In the genomic region with DNA sequence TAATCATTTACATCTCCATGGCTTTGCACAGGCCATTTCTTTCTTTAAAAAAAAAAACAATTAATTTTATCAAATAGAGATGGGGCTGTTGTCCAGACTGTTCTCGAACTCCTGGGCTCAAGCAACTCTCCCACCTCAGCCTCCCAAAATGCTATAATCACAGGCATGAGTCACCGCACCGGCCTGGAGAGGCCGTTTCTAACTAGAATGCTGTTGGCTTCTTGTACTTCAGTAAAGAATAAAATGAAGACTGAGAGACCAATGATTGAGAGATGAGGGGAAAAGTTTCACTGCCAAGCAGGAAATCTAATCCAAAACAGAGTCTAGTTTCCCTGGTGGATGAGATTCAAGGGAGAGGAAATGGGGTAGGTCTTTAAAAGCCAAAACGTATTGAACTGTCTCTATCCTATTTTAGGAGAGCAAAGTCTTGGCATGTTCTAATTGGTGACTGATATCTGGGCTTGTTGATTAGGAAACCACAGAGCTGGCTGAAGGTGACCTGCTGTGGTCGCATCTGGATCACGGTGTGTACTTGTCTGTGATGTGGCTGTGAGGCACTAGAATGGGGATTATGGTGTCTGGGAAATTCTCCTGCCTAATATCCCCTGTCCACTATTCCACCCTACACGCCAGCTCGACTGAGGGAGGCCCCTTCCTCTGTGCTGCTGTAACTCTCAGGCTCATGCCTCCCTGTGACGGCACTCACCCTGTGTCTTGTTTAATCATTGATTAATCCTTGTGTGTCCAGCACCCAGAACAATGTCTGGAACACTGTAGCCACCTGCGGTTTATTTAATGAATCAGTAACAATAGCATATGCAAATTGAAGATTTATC, we compare ENCODE assay signal across 14 cellular contexts. TPM values are rescaled to one million over a fixed set of nuclear protein-coding genes. Genes with fewer than 3 reads are reported as not detected.
DNase-seq lines count a peak whose midpoint lies in the region; ATAC-seq, FAIRE-seq and TF ChIP-seq lines count a peak whose summit lies in the region.
"Had no signal": no experiment of that assay in that cellular context is flagged by ENCODE, and none has a peak within 500 bp of the region (broad histone marks: within the 10 kb centered on the region; RNA-seq: fewer than 3 reads in every experiment).

No MANE protein-coding gene starts in this region.

- H3K27me3 ChIP-seq in H9 (ENCODE audit: insufficient read depth, low read length) = no peaks in the 10 kb centered on the region
- H3K27me3 ChIP-seq in small intestine (ENCODE audit: control insufficient read depth in 2 of 2, insufficient read depth in 2 of 2, low read length in 2 of 2) = no peaks in the 10 kb centered on the region
- H3K27me3 ChIP-seq in CD8-positive, alpha-beta T cell (ENCODE audit: insufficient read depth, low read length) = no peaks in the 10 kb centered on the region
- H3K27me3 ChIP-seq: left lung, neutrophil had no signal

- H3K79me2 ChIP-seq in H9 (ENCODE audit: insufficient read depth, low read length) = no peaks in the 10 kb centered on the region

- no peak overlapping the region for H3K18ac ChIP-seq in H9 (ENCODE audit: insufficient read length, low read depth, low read length)

- H3K36me3 ChIP-seq in small intestine (ENCODE audit: control insufficient read depth in 2 of 2, insufficient read depth in 2 of 2, low read length in 2 of 2) = no peaks in the 10 kb centered on the region
- no peaks in the 10 kb centered on the region for H3K36me3 ChIP-seq in CD8-positive, alpha-beta T cell (ENCODE audit: insufficient read depth, low read length)
- H3K36me3 ChIP-seq: left lung, neutrophil had no signal

- no peak overlapping the region for H2BK5ac ChIP-seq in H9 (ENCODE audit: insufficient read length, low read length)

- H3K4me1 ChIP-seq in H9 (ENCODE audit: insufficient read depth, low read length) = peaks cover 5% of the 10 kb centered on the region; the same call in 1 of the 2 replicates
- H3K4me1 ChIP-seq in small intestine (ENCODE audit: control insufficient read depth in 2 of 2, insufficient read depth in 1 of 2, low read depth in 1 of 2, low read length in 1 of 2) = no peaks in the 10 kb centered on the region
- H3K4me1 ChIP-seq in CD8-positive, alpha-beta T cell (ENCODE audit: insufficient read depth, low read length) = no peaks in the 10 kb centered on the region
- H3K4me1 ChIP-seq: Caco-2, left lung had no signal

- WGBS in H9 (ENCODE audit: extremely low coverage, insufficient read length, low lambda C conversion rate) = no CpG with 5 or more reads among the region's 11 CpGs
- 21 to 50% (median 26%) methylated on average over 11 of the region's 11 CpGs for WGBS in small intestine, 3 donors

- H2BK15ac ChIP-seq in H9 (ENCODE audit: low read depth, low read length) = no peak overlapping the region

- H3K23me2 ChIP-seq in H9 (ENCODE audit: insufficient read length, low read depth, low read length, poor library complexity, severe bottlenecking) = no peaks in the 10 kb centered on the region

- H4K20me1 ChIP-seq in H9 (ENCODE audit: control insufficient read depth, insufficient read depth, insufficient read length) = no peaks in the 10 kb centered on the region

- no peak overlapping the region for H2BK120ac ChIP-seq in H9 (ENCODE audit: low read depth, low read length, poor library complexity, severe bottlenecking)

- no peak overlapping the region for H2BK20ac ChIP-seq in H9 (ENCODE audit: low read depth, low read length, poor library complexity, severe bottlenecking)

- POLR2A ChIA-PET in CD8-positive, alpha-beta T cell (lab: Charles Lee) = no interaction called here

- no peak overlapping the region for H3T11ph ChIP-seq in H9 (ENCODE audit: low read length)

- H3K27ac ChIP-seq in H9 (ENCODE audit: insufficient read length, low read depth, low read length) = no peak overlapping the region
- H3K27ac ChIP-seq in small intestine (ENCODE audit: low read depth in 1 of 2, low read length in 1 of 2) = no peak overlapping the region
- H3K27ac ChIP-seq in CD8-positive, alpha-beta T cell (ENCODE audit: low read depth, low read length) = no peak overlapping the region
- H3K27ac ChIP-seq: left lung, neutrophil had no signal

- no peak overlapping the region for H4K8ac ChIP-seq in H9 (replicated peaks; ENCODE audit: insufficient read length, low read depth, low read length)

- no peak overlapping the region for H3K4ac ChIP-seq in H9 (ENCODE audit: low read depth, low read length)

- no peak for TF ChIP-seq CTCF in H9 (conservative IDR thresholded peaks at IDR 0.05)
- TF ChIP-seq CTCF in fibroblast of pulmonary artery (IDR thresholded peaks at IDR 0.05; ENCODE audit: low read length, missing control alignments) = no peak
- TF ChIP-seq CTCF in CD8-positive, alpha-beta T cell (IDR thresholded peaks at IDR 0.05) = no peak

- no peak overlapping the region for H3K9ac ChIP-seq in H9 (ENCODE audit: extremely low read depth, insufficient read length, low read length)

- H2AK5ac ChIP-seq in H9 (ENCODE audit: insufficient read length, low read length) = no peak overlapping the region

- no peak overlapping the region; a peak in 2 of 7 replicates for H3K27ac Mint-ChIP-seq in H9
- no peak overlapping the region for H3K27ac Mint-ChIP-seq in CD8-positive, alpha-beta T cell
- H3K27ac Mint-ChIP-seq: activated T-helper 1 cell treated with anti-CD3 and anti-CD28 coated beads, Interleukin-12 subunit alpha, Interleukin-12 subunit beta, Interleukin-2, Interleukin-4 antibody, amounts not matched to agents 30 ng/mL and 10 ng/mL and 1 ng/mL, durations not matched to agents 14 hours and 24 hours and 36 hours; stimulated activated naive CD8-positive, alpha-beta T cell treated with anti-CD3 and anti-CD28 coated beads, Interleukin-15, Interleukin-2, amounts not matched to agents 100 ng/mL and 50 ng/mL, for 24 hours had no signal

- no peaks in the 10 kb centered on the region for H3K9me3 Mint-ChIP-seq in H9
- H3K9me3 Mint-ChIP-seq in CD8-positive, alpha-beta T cell = no peaks in the 10 kb centered on the region
- H3K9me3 Mint-ChIP-seq: activated T-helper 1 cell treated with anti-CD3 and anti-CD28 coated beads, Interleukin-12 subunit alpha, Interleukin-12 subunit beta, Interleukin-2, Interleukin-4 antibody, amounts not matched to agents 30 ng/mL and 10 ng/mL and 1 ng/mL, durations not matched to agents 14 hours and 24 hours and 36 hours; stimulated activated naive CD8-positive, alpha-beta T cell treated with anti-CD3 and anti-CD28 coated beads, Interleukin-15, Interleukin-2, amounts not matched to agents 100 ng/mL and 50 ng/mL, for 24 hours had no signal

- H3K9me3 ChIP-seq in H9 (ENCODE audit: control insufficient read depth, low read depth, low read length) (no peaks in the 10 kb centered on the region), small intestine (ENCODE audit: control insufficient read depth, low read depth) (no peaks in the 10 kb centered on the region)
- no peaks in the 10 kb centered on the region for H3K9me3 ChIP-seq in CD8-positive, alpha-beta T cell (ENCODE audit: low read length)
- H3K9me3 ChIP-seq: Caco-2, left lung, neutrophil had no signal

- peak; percentile 74 for ATAC-seq in SK-N-SH treated with all-trans-retinoic acid at 6 μM for 48 hours
- no peak for ATAC-seq in GM18517 (IDR thresholded peaks at IDR 0.05; ENCODE audit: unreplicated experiment)
- no peak for ATAC-seq in CD8-positive, alpha-beta T cell
- ATAC-seq: left lung had no signal

- no peak overlapping the region for H3K4me3 Mint-ChIP-seq in H9
- H3K4me3 Mint-ChIP-seq in CD8-positive, alpha-beta T cell = no peak overlapping the region
- H3K4me3 Mint-ChIP-seq: activated T-helper 1 cell treated with anti-CD3 and anti-CD28 coated beads, Interleukin-12 subunit alpha, Interleukin-12 subunit beta, Interleukin-2, Interleukin-4 antibody, amounts not matched to agents 30 ng/mL and 10 ng/mL and 1 ng/mL, durations not matched to agents 14 hours and 24 hours and 36 hours; stimulated activated naive CD8-positive, alpha-beta T cell treated with anti-CD3 and anti-CD28 coated beads, Interleukin-15, Interleukin-2, amounts not matched to agents 100 ng/mL and 50 ng/mL, for 24 hours had no signal

- no peak overlapping the region for H3K4me2 ChIP-seq in H9 (ENCODE audit: insufficient read depth, insufficient read length, low read length)

- no peak overlapping the region for H3K56ac ChIP-seq in H9 (ENCODE audit: insufficient read length, low read depth, low read length)

- no peak overlapping the region for H2BK12ac ChIP-seq in H9 (ENCODE audit: insufficient read length, low read depth, low read length)

- H3K4me3 ChIP-seq in fibroblast of pulmonary artery (replicated peaks; ENCODE audit: low read depth, low read length) = no peak overlapping the region
- H3K4me3 ChIP-seq in small intestine (ENCODE audit: low read depth in 1 of 2, low read length in 2 of 2) = no peak overlapping the region
- H3K4me3 ChIP-seq in CD8-positive, alpha-beta T cell (ENCODE audit: low read depth, low read length) = no peak overlapping the region
- H3K4me3 ChIP-seq: left lung had no signal

- CTCF ChIA-PET in CD8-positive, alpha-beta T cell (lab: Charles Lee) = no interaction called here

- intact Hi-C loops in CD8-positive, alpha-beta T cell (cut with DNase I, micrococcal nuclease) = no loop called here

- H4K5ac ChIP-seq in H9 (ENCODE audit: insufficient read length, low read depth, low read length) = no peak overlapping the region

- peaks cover 36 to 39% of the 10 kb centered on the region in 2 experiments for H3K4me1 Mint-ChIP-seq in H9
- H3K4me1 Mint-ChIP-seq in CD8-positive, alpha-beta T cell (ENCODE audit: low read depth) = no peaks in the 10 kb centered on the region

- no peaks in the 10 kb centered on the region for H3K79me1 ChIP-seq in H9 (ENCODE audit: insufficient read depth, low read depth, low read length, poor library complexity, severe bottlenecking)

- H4K91ac ChIP-seq in H9 (ENCODE audit: insufficient read length, low read depth, low read length) = no peak overlapping the region

- no peaks in the 10 kb centered on the region for H3K36me3 Mint-ChIP-seq in H9 (ENCODE audit: insufficient read depth in 1 of 3, low read depth in 3 of 3)
- H3K36me3 Mint-ChIP-seq in CD8-positive, alpha-beta T cell = no peaks in the 10 kb centered on the region

- H3K14ac ChIP-seq in H9 (ENCODE audit: insufficient read depth, low read length) = peak overlapping the region; percentile 20; the same call in 1 of the 2 replicates

- no peak for FAIRE-seq in small intestine (lab: Jason Lieb, UNC)

- DNase-seq in H9 (no peak), fibroblast of pulmonary artery (ENCODE audit: low read depth) (peak; percentile 44), small intestine (peak; percentile 56)
- DNase-seq in activated CD4-positive, alpha-beta T cell treated with anti-CD3 and anti-CD28 coated beads for 1 hour = no peak
- no peak for DNase-seq in CD8-positive, alpha-beta T cell
- DNase-seq: Caco-2, left lung, NCI-H1092, NCI-H526 treated with DMSO at 0.1 percent for 48 hours had no signal

- no peak overlapping the region for H2AFZ ChIP-seq in H9 (ENCODE audit: low read length)

- no peak overlapping the region for H3K23ac ChIP-seq in H9 (ENCODE audit: insufficient read length, low read depth, low read length)

- H3K27me3 Mint-ChIP-seq in H9 (ENCODE audit: low read depth) = no peaks in the 10 kb centered on the region; the same call in 1 of the 2 replicates
- no peaks in the 10 kb centered on the region for H3K27me3 Mint-ChIP-seq in CD8-positive, alpha-beta T cell (ENCODE audit: low read depth)
- H3K27me3 Mint-ChIP-seq: stimulated activated naive CD8-positive, alpha-beta T cell treated with anti-CD3 and anti-CD28 coated beads, Interleukin-15, Interleukin-2, amounts not matched to agents 100 ng/mL and 50 ng/mL, for 24 hours had no signal

RNA-seq across cellular contexts. Expression of a gene that starts 15.1 kb away (rescaled TPM):
- total RNA-seq in H9 (2021) = 28.9 and 29.0 TPM in 2 replicates
- 10 to 100 TPM; 17.8 to 22.7 (median 21.5) TPM for polyA plus RNA-seq in small intestine
- total RNA-seq in CD8-positive, alpha-beta T cell = under 1 TPM; 0.22 to 0.43 TPM

Comparison
In these comparisons a context has a peak if more than half of its experiments do, and no peak if none do; other contexts are left out.
1. DNase-seq: peak in fibroblast of pulmonary artery (single experiment) and small intestine (single experiment); none in H9 (single experiment), activated CD4-positive, alpha-beta T cell treated with anti-CD3 and anti-CD28 coated beads for 1 hour (single experiment) and CD8-positive, alpha-beta T cell (0 of 7).
2. RNA of a gene that starts 15.1 kb away (total RNA-seq): 28.9 to 29.0 TPM in H9; 0.22 to 0.43 TPM in CD8-positive, alpha-beta T cell; every median in the first group is over 10 times any median in the second.